2 cellular contexts compared by ENCODE assay signal in the genomic region with DNA sequence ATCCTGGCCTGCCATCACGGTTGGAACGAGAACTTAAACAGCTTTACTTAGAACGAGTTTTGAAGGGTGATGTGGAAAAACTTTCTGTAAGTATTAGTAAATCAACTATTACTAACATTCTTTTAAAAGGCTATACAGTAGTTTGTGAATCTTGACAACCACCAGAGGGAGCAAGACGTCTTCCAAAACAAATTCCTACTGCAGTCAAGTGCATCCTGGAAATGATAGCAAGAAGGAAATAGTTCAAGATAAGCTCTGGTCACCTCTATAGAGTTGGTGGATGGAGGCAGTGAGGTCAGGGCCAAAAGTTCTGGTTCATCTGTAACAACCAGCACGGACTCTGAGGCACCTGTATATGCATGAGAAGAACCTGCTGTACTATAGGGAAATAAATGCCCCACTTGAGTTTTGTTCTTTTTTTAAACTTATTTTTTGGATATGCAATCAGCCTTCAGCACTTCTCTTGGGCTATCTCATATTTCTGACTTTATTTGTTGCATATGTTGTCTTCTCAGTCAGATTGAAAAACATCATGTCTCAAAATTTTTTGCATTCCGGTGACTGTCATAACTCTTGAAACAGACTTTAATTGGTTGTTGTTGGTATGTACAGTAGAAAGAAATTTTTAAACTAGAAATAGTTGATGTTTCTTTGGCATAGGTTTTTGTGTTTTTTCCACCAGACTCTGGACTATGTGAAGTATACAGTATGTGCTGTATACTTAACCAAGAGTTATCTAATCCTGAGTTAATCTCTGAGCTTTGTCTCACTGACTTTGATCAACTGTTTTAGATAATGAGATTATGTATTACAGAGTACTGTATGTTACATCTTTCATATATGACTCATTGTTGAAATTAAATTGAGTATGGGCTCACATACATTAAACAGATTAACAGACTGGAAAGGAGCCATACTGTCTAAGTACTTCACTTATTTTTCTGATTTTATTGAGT.
TF ChIP-seq lines count a peak whose summit lies in the region.

No MANE protein-coding gene starts in this region.

TF ChIP-seq in GM23338, 12 proteins besides CTCF, POLR2A, EP300 and RAD21 (continued from another document):
- TF ChIP-seq, protein P1, sequence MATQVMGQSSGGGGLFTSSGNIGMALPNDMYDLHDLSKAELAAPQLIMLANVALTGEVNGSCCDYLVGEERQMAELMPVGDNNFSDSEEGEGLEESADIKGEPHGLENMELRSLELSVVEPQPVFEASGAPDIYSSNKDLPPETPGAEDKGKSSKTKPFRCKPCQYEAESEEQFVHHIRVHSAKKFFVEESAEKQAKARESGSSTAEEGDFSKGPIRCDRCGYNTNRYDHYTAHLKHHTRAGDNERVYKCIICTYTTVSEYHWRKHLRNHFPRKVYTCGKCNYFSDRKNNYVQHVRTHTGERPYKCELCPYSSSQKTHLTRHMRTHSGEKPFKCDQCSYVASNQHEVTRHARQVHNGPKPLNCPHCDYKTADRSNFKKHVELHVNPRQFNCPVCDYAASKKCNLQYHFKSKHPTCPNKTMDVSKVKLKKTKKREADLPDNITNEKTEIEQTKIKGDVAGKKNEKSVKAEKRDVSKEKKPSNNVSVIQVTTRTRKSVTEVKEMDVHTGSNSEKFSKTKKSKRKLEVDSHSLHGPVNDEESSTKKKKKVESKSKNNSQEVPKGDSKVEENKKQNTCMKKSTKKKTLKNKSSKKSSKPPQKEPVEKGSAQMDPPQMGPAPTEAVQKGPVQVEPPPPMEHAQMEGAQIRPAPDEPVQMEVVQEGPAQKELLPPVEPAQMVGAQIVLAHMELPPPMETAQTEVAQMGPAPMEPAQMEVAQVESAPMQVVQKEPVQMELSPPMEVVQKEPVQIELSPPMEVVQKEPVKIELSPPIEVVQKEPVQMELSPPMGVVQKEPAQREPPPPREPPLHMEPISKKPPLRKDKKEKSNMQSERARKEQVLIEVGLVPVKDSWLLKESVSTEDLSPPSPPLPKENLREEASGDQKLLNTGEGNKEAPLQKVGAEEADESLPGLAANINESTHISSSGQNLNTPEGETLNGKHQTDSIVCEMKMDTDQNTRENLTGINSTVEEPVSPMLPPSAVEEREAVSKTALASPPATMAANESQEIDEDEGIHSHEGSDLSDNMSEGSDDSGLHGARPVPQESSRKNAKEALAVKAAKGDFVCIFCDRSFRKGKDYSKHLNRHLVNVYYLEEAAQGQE (IDR thresholded peaks at IDR 0.05; ENCODE audit: unreplicated experiment), result no peak

TF ChIP-seq in K562, 482 proteins besides CTCF, POLR2A, EP300 and RAD21 (continued from another document):
- TF ChIP-seq, protein P2, sequence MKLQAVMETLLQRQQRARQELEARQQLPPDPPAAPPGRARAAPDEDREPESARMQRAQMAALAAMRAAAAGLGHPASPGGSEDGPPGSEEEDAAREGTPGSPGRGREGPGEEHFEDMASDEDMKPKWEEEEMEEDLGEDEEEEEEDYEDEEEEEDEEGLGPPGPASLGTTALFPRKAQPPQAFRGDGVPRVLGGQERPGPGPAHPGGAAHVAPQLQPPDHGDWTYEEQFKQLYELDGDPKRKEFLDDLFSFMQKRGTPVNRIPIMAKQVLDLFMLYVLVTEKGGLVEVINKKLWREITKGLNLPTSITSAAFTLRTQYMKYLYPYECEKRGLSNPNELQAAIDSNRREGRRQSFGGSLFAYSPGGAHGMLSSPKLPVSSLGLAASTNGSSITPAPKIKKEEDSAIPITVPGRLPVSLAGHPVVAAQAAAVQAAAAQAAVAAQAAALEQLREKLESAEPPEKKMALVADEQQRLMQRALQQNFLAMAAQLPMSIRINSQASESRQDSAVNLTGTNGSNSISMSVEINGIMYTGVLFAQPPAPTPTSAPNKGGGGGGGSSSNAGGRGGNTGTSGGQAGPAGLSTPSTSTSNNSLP (IDR thresholded peaks at IDR 0.05; ENCODE audit: borderline replicate concordance, low read depth, low read length), result 0 out of 2 replicates have a peak, but pooled peaks have one; percentile 21
